ENCODE assay signal across 8 cellular contexts in the genomic region with DNA sequence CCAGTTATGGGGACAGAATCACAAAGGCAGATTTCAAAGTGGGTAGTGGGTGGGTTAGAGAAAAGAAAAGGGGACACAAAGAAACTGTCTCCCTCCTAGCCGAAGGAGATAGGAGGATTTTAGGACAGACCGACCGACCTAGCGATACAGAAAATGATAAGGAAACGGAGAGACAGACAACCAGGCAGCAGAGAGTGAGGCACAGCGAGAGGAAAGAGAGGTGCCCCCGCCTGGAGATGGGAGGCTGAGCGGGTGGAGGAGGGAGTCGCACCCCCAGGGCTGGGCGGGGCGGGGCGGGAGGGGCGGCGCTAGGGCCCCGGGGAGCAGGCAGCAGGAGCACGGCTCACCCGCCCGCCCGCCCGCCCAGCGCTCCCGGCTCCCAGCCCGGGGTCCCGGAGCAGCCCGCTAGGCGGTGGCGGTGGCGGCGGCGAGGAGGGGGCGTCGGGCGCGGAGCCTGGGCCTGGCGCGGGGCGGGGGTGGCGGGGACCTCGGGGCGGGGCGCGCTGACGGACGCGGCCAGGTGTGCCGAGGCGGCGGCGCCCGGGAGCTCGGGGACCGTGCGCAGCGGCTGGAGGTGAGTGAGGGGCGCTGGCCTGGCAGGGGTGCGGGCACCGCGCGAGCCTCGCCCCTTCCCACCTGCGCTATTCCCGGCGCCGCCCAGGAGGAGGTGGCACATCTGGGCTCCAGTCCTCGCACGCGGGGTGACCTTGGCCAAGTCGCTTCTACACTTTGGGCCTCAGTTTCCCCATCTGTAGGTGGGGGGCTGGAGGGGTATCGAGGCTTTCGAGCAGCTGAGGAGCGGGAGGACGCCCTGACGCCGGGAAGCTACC. TPM values are rescaled to one million over a fixed set of nuclear protein-coding genes. Genes with fewer than 3 reads are reported as not detected.
A peak's percentile ranks its signal among the peaks of the same experiment; 100 is the strongest.
DNase-seq lines count a peak whose midpoint lies in the region; FAIRE-seq and TF ChIP-seq lines count a peak whose summit lies in the region.

No MANE protein-coding gene starts in this region.

- no peak for TF ChIP-seq POLR2A in sigmoid colon (IDR thresholded peaks at IDR 0.05)

- TF ChIP-seq EP300 in sigmoid colon (IDR thresholded peaks at IDR 0.05) = no peak

- peak overlapping the region; percentile 99 for H3K27ac ChIP-seq in left ventricle myocardium inferior (replicated peaks)
- peak overlapping the region; percentile 84 to 91 (median 88) for H3K27ac ChIP-seq in sigmoid colon

- no peaks in the 10 kb centered on the region for H3K9me3 Mint-ChIP-seq in activated naive CD8-positive, alpha-beta T cell (ENCODE audit: low read depth)

- no peak overlapping the region for H3K27ac Mint-ChIP-seq in activated naive CD8-positive, alpha-beta T cell

- POLR2A ChIA-PET in AG04449 (lab: Yijun Ruan, JAX) = no interaction called here

- peaks cover 22% of the 10 kb centered on the region for H3K4me1 Mint-ChIP-seq in activated naive CD8-positive, alpha-beta T cell (ENCODE audit: low read depth)

- H3K27me3 ChIP-seq in left ventricle myocardium inferior (ENCODE audit: low read depth) = no peaks in the 10 kb centered on the region
- no peaks in the 10 kb centered on the region for H3K27me3 ChIP-seq in sigmoid colon

- DNase-seq in AG04449 (ENCODE audit: low read depth, low spot score) (no peak), GM19239 (ENCODE audit: insufficient read length, low spot score) (peak; percentile 75), NCI-H1930 (lab: John Stamatoyannopoulos, UW) (peak; percentile 5 to 13), left ventricle myocardium inferior (peak; percentile 60), sigmoid colon (no peak), ureter (ENCODE audit: low spot score) (no peak), NOMO-1 treated with dmso at 0.1 percent for 144 hours (lab: John Stamatoyannopoulos, UW; ENCODE audit: unreplicated experiment) (no peak)

- peak overlapping the region; percentile 86 for H3K4me3 Mint-ChIP-seq in activated naive CD8-positive, alpha-beta T cell

- intact Hi-C loops in left ventricle myocardium inferior (cut with micrococcal nuclease) (no loop called here), sigmoid colon (cut with DNase I) (loop anchor here (2.0 kb wide), 1 partner anchor 16 kb away; the partner anchor contains the start of gene SYNPO)

- no peaks in the 10 kb centered on the region for H3K36me3 Mint-ChIP-seq in activated naive CD8-positive, alpha-beta T cell

- no peaks in the 10 kb centered on the region for H3K9me3 ChIP-seq in left ventricle myocardium inferior (replicated peaks)
- H3K9me3 ChIP-seq in sigmoid colon = no peaks in the 10 kb centered on the region

- whole genome bisulfite sequencing in sigmoid colon, 2 donors = 1 to 3% methylated on average over 74 of the region's 74 CpGs

- FAIRE-seq in GM19239 (lab: Jason Lieb, UNC) = peak; percentile 68

- peaks cover 13% of the 10 kb centered on the region for H3K27me3 Mint-ChIP-seq in activated naive CD8-positive, alpha-beta T cell

- H3K4me3 ChIP-seq in AG04449 (ENCODE audit: low read depth, low read length) (peak overlapping the region; percentile 61), left ventricle myocardium inferior (peak overlapping the region; percentile 93), sigmoid colon (peak overlapping the region; percentile 56 to 87 (median 74))

- TF ChIP-seq CTCF in AG04449 (IDR thresholded peaks at IDR 0.05; ENCODE audit: insufficient read depth, low read length, missing control alignments) = no peak
- TF ChIP-seq CTCF in left ventricle myocardium inferior (IDR thresholded peaks at IDR 0.05; ENCODE audit: borderline replicate concordance) = peak; percentile 27
- TF ChIP-seq CTCF in sigmoid colon (IDR thresholded peaks at IDR 0.05) = no peak

- H3K4me1 ChIP-seq in left ventricle myocardium inferior = peaks cover 94% of the 10 kb centered on the region
- peaks cover 0 to 57% (median 37%) of the 10 kb centered on the region in 4 donors for H3K4me1 ChIP-seq in sigmoid colon

- CTCF ChIA-PET in AG04449 (lab: Yijun Ruan, JAX) = interaction anchor here (1.7 kb wide), 1 partner anchor 65 kb away, joined by 3 read pairs; no protein-coding TSS in a partner anchor

- H3K36me3 ChIP-seq in left ventricle myocardium inferior (no peaks in the 10 kb centered on the region), sigmoid colon (no peaks in the 10 kb centered on the region)

RNA-seq across cellular contexts. Expression of gene SYNPO, which starts 15.9 kb away (rescaled TPM):
- total RNA-seq in left ventricle myocardium inferior (715 TPM), sigmoid colon (10 to 100 TPM in 2 of 4 donors, 1 to 10 TPM in 2; 7.1 to 23.5 (median 11.1) TPM), ureter (73.9 TPM)
- polyA plus RNA-seq in sigmoid colon = 10 to 100 TPM; 18.6 to 30.1 (median 28.9) TPM

RNA-seq across cellular contexts. Expression of gene MYOZ3, which starts 36.5 kb away (rescaled TPM):
- 6.2 TPM for total RNA-seq in left ventricle myocardium inferior
- under 1 TPM in 2 of 4 donors, not detected in 2; 0.33 to 0.55 TPM for total RNA-seq in sigmoid colon
- under 1 TPM; 0.16 to 0.92 (median 0.60) TPM for polyA plus RNA-seq in sigmoid colon
- 2.6 TPM for total RNA-seq in ureter

Comparison
In these comparisons a context has a peak if more than half of its experiments do, and no peak if none do; other contexts are left out.
1. DNase-seq: peak in GM19239 (single experiment), NCI-H1930 (2 of 2) and left ventricle myocardium inferior (single experiment); none in AG04449 (single experiment), sigmoid colon (single experiment), ureter (single experiment) and NOMO-1 treated with dmso at 0.1 percent for 144 hours (single experiment).
2. Peak in every context shown above with its lines, with median percentiles within 50 percentile points of each other: H3K4me3 ChIP-seq.